In genomic region chr21:34078915-34079314, GRCh38 we compare ENCODE assay signal across 1 cellular context.
TF ChIP-seq lines count a peak whose summit lies in the region.

No MANE protein-coding gene starts in this region.

TF ChIP-seq in liver, 16 proteins besides CTCF, POLR2A, EP300 and RAD21:
- TF ChIP-seq RXRA (IDR thresholded peaks at IDR 0.05) (peak; percentile 70 to 73), ATF3 (IDR thresholded peaks at IDR 0.05) (no peak), SP1 (IDR thresholded peaks at IDR 0.05) (peak; percentile 48), MAX (IDR thresholded peaks at IDR 0.05) (no peak), NR2F2 (IDR thresholded peaks at IDR 0.05) (no peak), GABPA (IDR thresholded peaks at IDR 0.05 in 1 of 2, conservative IDR thresholded peaks at IDR 0.05 in 1 of 2) (peak in 1 of 2 donors; percentile 14), REST (IDR thresholded peaks at IDR 0.05) (no peak)
